In the genomic region with DNA sequence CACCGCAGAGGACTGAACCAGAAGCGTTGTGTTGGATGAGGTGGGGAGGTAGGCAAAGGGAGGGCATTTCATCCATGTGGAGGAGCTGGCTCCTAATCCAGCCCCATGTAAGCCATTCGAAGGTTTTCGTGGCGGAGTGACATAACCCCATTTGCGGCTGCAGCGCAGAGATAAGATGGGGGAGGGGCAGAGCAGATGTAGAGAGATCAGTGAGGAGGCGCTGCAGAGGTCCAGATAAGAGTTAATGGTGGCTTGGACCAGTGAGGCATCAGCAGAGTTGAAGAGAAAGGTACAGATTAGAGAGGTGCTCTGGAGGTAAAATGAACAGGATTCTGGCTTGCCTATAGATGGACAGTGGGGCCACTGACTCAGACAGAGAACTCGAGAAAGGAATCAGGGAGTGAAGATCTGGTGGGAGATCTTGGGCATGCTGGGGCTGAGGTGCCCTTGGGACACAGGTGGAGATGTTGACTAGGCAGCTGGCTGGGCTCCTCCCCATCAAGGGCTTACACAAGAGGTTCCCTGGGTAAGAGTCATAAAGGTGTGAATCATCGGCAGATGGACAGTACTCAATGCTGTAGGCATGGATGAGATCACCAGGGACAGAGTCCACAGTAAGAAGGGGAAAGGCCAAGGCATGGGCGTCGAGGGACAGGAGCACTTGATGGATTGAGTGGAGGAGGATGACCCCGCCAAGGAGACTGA, we compare ENCODE assay signal across 1 cellular context.
A peak's percentile ranks its signal among the peaks of the same experiment; 100 is the strongest.
TF ChIP-seq lines count a peak whose summit lies in the region.

No MANE protein-coding gene starts in this region.

TF ChIP-seq in K562, 482 proteins besides CTCF, POLR2A, EP300 and RAD21 (continued from another document):
- TF ChIP-seq, protein P1, sequence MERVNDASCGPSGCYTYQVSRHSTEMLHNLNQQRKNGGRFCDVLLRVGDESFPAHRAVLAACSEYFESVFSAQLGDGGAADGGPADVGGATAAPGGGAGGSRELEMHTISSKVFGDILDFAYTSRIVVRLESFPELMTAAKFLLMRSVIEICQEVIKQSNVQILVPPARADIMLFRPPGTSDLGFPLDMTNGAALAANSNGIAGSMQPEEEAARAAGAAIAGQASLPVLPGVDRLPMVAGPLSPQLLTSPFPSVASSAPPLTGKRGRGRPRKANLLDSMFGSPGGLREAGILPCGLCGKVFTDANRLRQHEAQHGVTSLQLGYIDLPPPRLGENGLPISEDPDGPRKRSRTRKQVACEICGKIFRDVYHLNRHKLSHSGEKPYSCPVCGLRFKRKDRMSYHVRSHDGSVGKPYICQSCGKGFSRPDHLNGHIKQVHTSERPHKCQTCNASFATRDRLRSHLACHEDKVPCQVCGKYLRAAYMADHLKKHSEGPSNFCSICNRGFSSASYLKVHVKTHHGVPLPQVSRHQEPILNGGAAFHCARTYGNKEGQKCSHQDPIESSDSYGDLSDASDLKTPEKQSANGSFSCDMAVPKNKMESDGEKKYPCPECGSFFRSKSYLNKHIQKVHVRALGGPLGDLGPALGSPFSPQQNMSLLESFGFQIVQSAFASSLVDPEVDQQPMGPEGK (CRISPR knock-in tag; IDR thresholded peaks at IDR 0.05; ENCODE audit: borderline replicate concordance), result no peak
- TF ChIP-seq SLC30A9 (CRISPR knock-in tag; IDR thresholded peaks at IDR 0.05) (no peak), U2AF1 (optimal IDR thresholded peaks at IDR 0.05; ENCODE audit: low read depth, low read length) (no peak), BHLHE40 (IDR thresholded peaks at IDR 0.05; ENCODE audit: low read length) (peak; percentile 74), PHF21A (IDR thresholded peaks at IDR 0.05; ENCODE audit: borderline replicate concordance, low read depth) (peak; percentile 93), FUS (optimal IDR thresholded peaks at IDR 0.05; ENCODE audit: low read depth, low read length) (no peak), FOXK2 (conservative IDR thresholded peaks at IDR 0.05 in 1 of 2, IDR thresholded peaks at IDR 0.05 in 1 of 2; ENCODE audit: low read depth in 2 of 2) (peak in 1 of 2 experiments; percentile 83), KAT8 (IDR thresholded peaks at IDR 0.05; ENCODE audit: low read depth) (no peak), NCOA4 (IDR thresholded peaks at IDR 0.05; ENCODE audit: partially characterized antibody) (peak; percentile 98), RBM22 (IDR thresholded peaks at IDR 0.05; ENCODE audit: low read depth, low read length, poor library complexity, severe bottlenecking) (no peak), BACH1 (tag; IDR thresholded peaks at IDR 0.05) (peak; percentile 93), SOX6 (IDR thresholded peaks at IDR 0.05) (peak; percentile 99), GATAD2B (IDR thresholded peaks at IDR 0.05; ENCODE audit: borderline replicate concordance) (peak; percentile 82; the same call in 1 of the 2 replicates), SPI1 (IDR thresholded peaks at IDR 0.05; ENCODE audit: borderline replicate concordance, low read depth, low read length) (no peak), TCFL5 (CRISPR knock-in tag; conservative IDR thresholded peaks at IDR 0.05) (peak; percentile 83), ZKSCAN1 (IDR thresholded peaks at IDR 0.05; ENCODE audit: low read depth, low read length) (peak; percentile 91), XRCC3 (IDR thresholded peaks at IDR 0.05) (no peak), NR4A1 (CRISPR knock-in tag; IDR thresholded peaks at IDR 0.05) (no peak), NR4A1 (tag; IDR thresholded peaks at IDR 0.05) (peak; percentile 97), ZNF277 (CRISPR knock-in tag; IDR thresholded peaks at IDR 0.05; ENCODE audit: borderline replicate concordance) (no peak), SP1 (CRISPR knock-in tag; IDR thresholded peaks at IDR 0.05) (peak; percentile 88; the same call in 1 of the 2 replicates), RBM34 (IDR thresholded peaks at IDR 0.05; ENCODE audit: borderline replicate concordance, insufficient read depth, low read length) (no peak), ZBTB49 (CRISPR knock-in tag; IDR thresholded peaks at IDR 0.05; ENCODE audit: borderline replicate concordance) (no peak), ZNF431 (CRISPR knock-in tag; IDR thresholded peaks at IDR 0.05) (peak; percentile 77; the same call in 1 of the 2 replicates), SUPT5H (IDR thresholded peaks at IDR 0.05) (no peak), EGR1 (conservative IDR thresholded peaks at IDR 0.05) (peak; percentile 65), ZNF23 (CRISPR knock-in tag; IDR thresholded peaks at IDR 0.05) (no peak), ZNF197 (CRISPR knock-in tag; IDR thresholded peaks at IDR 0.05; ENCODE audit: low read depth) (peak; percentile 98), ZNF121 (CRISPR knock-in tag; conservative IDR thresholded peaks at IDR 0.05) (no peak), TCF15 (CRISPR knock-in tag; IDR thresholded peaks at IDR 0.05) (no peak), ZFX (CRISPR knock-in tag; IDR thresholded peaks at IDR 0.05) (no peak), MTA2 (IDR thresholded peaks at IDR 0.05; ENCODE audit: low read depth) (peak; percentile 100), POLR2G (IDR thresholded peaks at IDR 0.05; ENCODE audit: low read depth, low read length) (no peak)
- TF ChIP-seq, protein P2, sequence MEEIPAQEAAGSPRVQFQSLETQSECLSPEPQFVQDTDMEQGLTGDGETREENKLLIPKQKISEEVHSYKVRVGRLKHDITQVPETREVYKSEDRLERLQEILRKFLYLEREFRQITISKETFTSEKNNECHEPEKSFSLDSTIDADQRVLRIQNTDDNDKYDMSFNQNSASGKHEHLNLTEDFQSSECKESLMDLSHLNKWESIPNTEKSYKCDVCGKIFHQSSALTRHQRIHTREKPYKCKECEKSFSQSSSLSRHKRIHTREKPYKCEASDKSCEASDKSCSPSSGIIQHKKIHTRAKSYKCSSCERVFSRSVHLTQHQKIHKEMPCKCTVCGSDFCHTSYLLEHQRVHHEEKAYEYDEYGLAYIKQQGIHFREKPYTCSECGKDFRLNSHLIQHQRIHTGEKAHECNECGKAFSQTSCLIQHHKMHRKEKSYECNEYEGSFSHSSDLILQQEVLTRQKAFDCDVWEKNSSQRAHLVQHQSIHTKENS (CRISPR knock-in tag; IDR thresholded peaks at IDR 0.05), result no peak
- TF ChIP-seq, protein P3, sequence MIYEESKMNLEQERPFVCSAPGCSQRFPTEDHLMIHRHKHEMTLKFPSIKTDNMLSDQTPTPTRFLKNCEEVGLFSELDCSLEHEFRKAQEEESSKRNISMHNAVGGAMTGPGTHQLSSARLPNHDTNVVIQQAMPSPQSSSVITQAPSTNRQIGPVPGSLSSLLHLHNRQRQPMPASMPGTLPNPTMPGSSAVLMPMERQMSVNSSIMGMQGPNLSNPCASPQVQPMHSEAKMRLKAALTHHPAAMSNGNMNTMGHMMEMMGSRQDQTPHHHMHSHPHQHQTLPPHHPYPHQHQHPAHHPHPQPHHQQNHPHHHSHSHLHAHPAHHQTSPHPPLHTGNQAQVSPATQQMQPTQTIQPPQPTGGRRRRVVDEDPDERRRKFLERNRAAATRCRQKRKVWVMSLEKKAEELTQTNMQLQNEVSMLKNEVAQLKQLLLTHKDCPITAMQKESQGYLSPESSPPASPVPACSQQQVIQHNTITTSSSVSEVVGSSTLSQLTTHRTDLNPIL (CRISPR knock-in tag; IDR thresholded peaks at IDR 0.05), result no peak
